21 cellular contexts compared by ENCODE assay signal in the genomic region with DNA sequence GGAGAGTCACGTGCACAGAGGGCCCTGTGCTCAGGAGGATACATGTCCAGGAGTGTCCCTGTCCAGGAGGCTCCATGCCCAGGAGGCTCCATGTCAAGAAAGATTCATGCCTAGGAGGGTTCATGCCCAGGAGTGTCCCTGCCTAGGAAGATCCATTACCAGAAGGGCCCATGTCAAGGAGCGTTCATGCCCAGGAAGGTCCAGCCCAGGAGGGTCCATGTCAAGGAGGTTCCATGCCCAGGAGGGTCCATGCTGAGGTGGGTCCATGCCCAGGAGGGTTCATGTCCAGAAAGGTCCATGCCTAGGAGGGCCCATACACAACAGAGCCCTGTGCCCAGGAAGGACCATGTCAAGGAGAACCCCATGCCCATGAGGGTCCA. TPM values are rescaled to one million over a fixed set of nuclear protein-coding genes. Genes with fewer than 3 reads are reported as not detected.
"Had no signal": no experiment of that assay in that cellular context is flagged by ENCODE, and none has a peak within 500 bp of the region (broad histone marks: within the 10 kb centered on the region; RNA-seq: fewer than 3 reads in every experiment).

No MANE protein-coding gene starts in this region.

- H3K27ac Mint-ChIP-seq: activated CD4-positive, alpha-beta T cell treated with anti-CD3 and anti-CD28 coated beads for 36 hours; activated CD8-positive, alpha-beta T cell treated with anti-CD3 and anti-CD28 coated beads, Interleukin-2, amount 10 ng/mL, durations not matched to agents 7 days and 5 days; activated naive CD8-positive, alpha-beta T cell treated with anti-CD3 and anti-CD28 coated beads, Interleukin-2, amount 50 U/mL, for 24 hours; nephron; progenitor cell of endocrine pancreas had no signal

- FAIRE-seq: small intestine had no signal

- H3K27me3 ChIP-seq: SJSA1 had no signal

- H3K4me1 Mint-ChIP-seq: activated CD4-positive, alpha-beta T cell treated with anti-CD3 and anti-CD28 coated beads for 36 hours; nephron had no signal

- H3K4me1 ChIP-seq: gastrocnemius medialis, SJSA1 had no signal

- H3K27me3 Mint-ChIP-seq: activated CD4-positive, alpha-beta T cell treated with anti-CD3 and anti-CD28 coated beads for 36 hours; activated naive CD8-positive, alpha-beta T cell treated with anti-CD3 and anti-CD28 coated beads, Interleukin-2, amount 50 U/mL, for 24 hours had no signal

- H3K4me3 Mint-ChIP-seq: activated CD4-positive, alpha-beta T cell treated with anti-CD3 and anti-CD28 coated beads for 36 hours; activated CD8-positive, alpha-beta T cell treated with anti-CD3 and anti-CD28 coated beads, Interleukin-2, amount 10 ng/mL, durations not matched to agents 7 days and 5 days; activated naive CD8-positive, alpha-beta T cell treated with anti-CD3 and anti-CD28 coated beads, Interleukin-2, amount 50 U/mL, for 24 hours; nephron had no signal

- H3K27ac ChIP-seq: gastrocnemius medialis, heart right ventricle, left lung, SJSA1 had no signal

- H3K9me3 ChIP-seq: gastrocnemius medialis had no signal

- H3K36me3 ChIP-seq: gastrocnemius medialis, SJSA1 had no signal

- ATAC-seq: activated CD4-positive, alpha-beta T cell treated with anti-CD3 and anti-CD28 coated beads for 36 hours; activated CD8-positive, alpha-beta T cell treated with anti-CD3 and anti-CD28 coated beads, Interleukin-2, amount 10 ng/mL, durations not matched to agents 7 days and 5 days; activated naive CD8-positive, alpha-beta T cell treated with anti-CD3 and anti-CD28 coated beads, Interleukin-2, amount 50 U/mL, for 24 hours; gastrocnemius medialis; left lung had no signal

- H3K4me3 ChIP-seq: gastrocnemius medialis, heart right ventricle, left lung, SJSA1 had no signal

- DNase-seq: activated CD4-positive, alpha-beta T cell treated with anti-CD3 and anti-CD28 coated beads for 36 hours; activated CD8-positive, alpha-beta T cell treated with anti-CD3 and anti-CD28 coated beads, Interleukin-2, amount 10 ng/mL, durations not matched to agents 7 days and 5 days; activated naive CD4-positive, alpha-beta T cell; activated naive CD8-positive, alpha-beta T cell treated with anti-CD3 and anti-CD28 coated beads, Interleukin-2, amount 50 U/mL, for 24 hours; dermis blood vessel endothelial cell; erythroblast; gastrocnemius medialis; heart right ventricle; mesenchymal stem cell; nucleus accumbens; small intestine; stimulated activated CD4-positive, alpha-beta T cell treated with anti-CD3 and anti-CD28 coated beads, Interleukin-4, amount 100 ng/mL, for 24 hours; stimulated activated naive CD4-positive, alpha-beta T cell treated with Interleukin-2 at 50 U/mL for 16 hours had no signal

RNA-seq across cellular contexts. Expression of a gene that starts 50.4 kb away (rescaled TPM):
- total RNA-seq: activated CD4-positive, alpha-beta T cell treated with anti-CD3 and anti-CD28 coated beads for 36 hours; activated CD8-positive, alpha-beta T cell treated with anti-CD3 and anti-CD28 coated beads, Interleukin-2, amount 10 ng/mL, durations not matched to agents 7 days and 5 days; aorta; cerebellum; dermis blood vessel endothelial cell; gastrocnemius medialis; heart right ventricle; left lung; progenitor cell of endocrine pancreas; right cardiac atrium; SJSA1; ureter had no signal
- polyA plus RNA-seq: right cardiac atrium had no signal

RNA-seq across cellular contexts. Expression of a gene that starts 59.4 kb away (rescaled TPM):
- total RNA-seq: activated CD4-positive, alpha-beta T cell treated with anti-CD3 and anti-CD28 coated beads for 36 hours; activated CD8-positive, alpha-beta T cell treated with anti-CD3 and anti-CD28 coated beads, Interleukin-2, amount 10 ng/mL, durations not matched to agents 7 days and 5 days; aorta; cerebellum; dermis blood vessel endothelial cell; gastrocnemius medialis; heart right ventricle; left lung; progenitor cell of endocrine pancreas; right cardiac atrium; SJSA1; ureter had no signal
- polyA plus RNA-seq: heart right ventricle, right cardiac atrium had no signal
